ENCODE assay signal across 27 cellular contexts in the genomic region with DNA sequence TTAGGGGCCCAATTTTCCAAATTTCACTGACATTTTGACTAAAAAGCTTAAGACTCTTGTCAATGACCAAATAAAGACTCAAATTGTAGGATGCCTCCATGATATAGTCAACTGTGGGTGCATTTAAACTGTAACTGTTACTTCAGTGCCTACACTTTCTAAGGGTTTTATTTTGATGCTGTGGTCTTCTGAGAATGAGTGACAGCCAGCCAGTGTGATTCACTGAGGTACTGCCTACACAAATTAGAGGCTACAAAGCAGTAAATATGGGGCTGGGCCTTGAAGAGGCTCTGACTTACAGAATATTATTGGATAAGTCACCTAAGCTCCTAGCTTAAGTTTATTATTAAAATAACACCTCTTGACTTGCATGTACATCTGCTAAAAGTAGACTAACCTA.
DNase-seq lines count a peak whose midpoint lies in the region; ATAC-seq, FAIRE-seq and TF ChIP-seq lines count a peak whose summit lies in the region.
"Had no signal": no experiment of that assay in that cellular context is flagged by ENCODE, and none has a peak within 500 bp of the region (broad histone marks: within the 10 kb centered on the region; RNA-seq: fewer than 3 reads in every experiment).

No MANE protein-coding gene starts in this region.

- no peak overlapping the region for H3K4me3 Mint-ChIP-seq in activated T-cell treated with anti-CD3 and anti-CD28 coated beads, Interleukin-2, amount 50 U/mL, for 72 hours
- H3K4me3 Mint-ChIP-seq in activated T-cell treated with anti-CD3 and anti-CD28 coated beads, Interleukin-2, amount 50 U/mL, for 4 hours = no peak overlapping the region
- H3K4me3 Mint-ChIP-seq: CD14-positive monocyte; CD8-positive, alpha-beta memory T cell; IgD-negative memory B cell had no signal

- no peak for TF ChIP-seq RAD21 in K562 (CRISPR knock-in tag; conservative IDR thresholded peaks at IDR 0.05 in 1 of 2, IDR thresholded peaks at IDR 0.05 in 1 of 2)

- no peak overlapping the region for H3K4me3 ChIP-seq in K562
- H3K4me3 ChIP-seq: PC-9 had no signal

- no peaks in the 10 kb centered on the region for H3K36me3 ChIP-seq in K562 (ENCODE audit: control insufficient read depth, insufficient read depth, low read length)
- H3K36me3 ChIP-seq: BE2C had no signal

- H3K27me3 ChIP-seq in K562 (ENCODE audit: control insufficient read depth in 2 of 2, insufficient read depth in 2 of 2, low read length in 2 of 2) = no peaks in the 10 kb centered on the region
- H3K27me3 ChIP-seq: BE2C had no signal

- no peak overlapping the region for H2AFZ ChIP-seq in K562 (ENCODE audit: low read depth, low read length)
- H2AFZ ChIP-seq: PC-9 had no signal

- H3K36me3 Mint-ChIP-seq in activated T-cell treated with anti-CD3 and anti-CD28 coated beads, Interleukin-2, amount 50 U/mL, for 72 hours (ENCODE audit: insufficient read depth in 2 of 2) = peaks cover 0 to 5% of the 10 kb centered on the region in 2 donors
- H3K36me3 Mint-ChIP-seq in activated T-cell treated with anti-CD3 and anti-CD28 coated beads, Interleukin-2, amount 50 U/mL, for 4 hours (ENCODE audit: insufficient read depth) = peaks cover 5% of the 10 kb centered on the region

- CTCF ChIA-PET in K562 (lab: Yijun Ruan, JAX; ENCODE audit: low intra/inter-chr PET ratio) = no interaction called here

- intact Hi-C loops in K562 (cut with micrococcal nuclease) = no loop called here

- H3K9me3 Mint-ChIP-seq in activated T-cell treated with anti-CD3 and anti-CD28 coated beads, Interleukin-2, amount 50 U/mL, for 72 hours = peaks cover 0 to 7% of the 10 kb centered on the region in 2 donors
- H3K9me3 Mint-ChIP-seq in activated T-cell treated with anti-CD3 and anti-CD28 coated beads, Interleukin-2, amount 50 U/mL, for 4 hours = peaks cover 9% of the 10 kb centered on the region

- no peaks in the 10 kb centered on the region for H3K9me1 ChIP-seq in K562 (ENCODE audit: control insufficient read depth, insufficient read depth, low read length)

- peak; percentile 27 to 41 for ATAC-seq in activated T-cell treated with anti-CD3 and anti-CD28 coated beads, Interleukin-2, amount 50 U/mL, for 72 hours (replicated peaks in 1 of 2)
- ATAC-seq in activated T-cell treated with anti-CD3 and anti-CD28 coated beads, Interleukin-2, amount 50 U/mL, for 4 hours = no peak
- no peak for ATAC-seq in K562

- FAIRE-seq in K562 (lab: Jason Lieb, UNC) = no peak
- FAIRE-seq: GM12891 had no signal

- TF ChIP-seq POLR2A in K562 (conservative IDR thresholded peaks at IDR 0.05) = no peak

- in situ Hi-C loops in K562 (cut with MboI) = loop anchor here (25.0 kb wide), 1 partner anchor 438 kb away; a partner anchor contains a TSS

- no peaks in the 10 kb centered on the region for H3K9me3 ChIP-seq in K562 (replicated peaks; ENCODE audit: control insufficient read depth, insufficient read depth, low read depth, low read length)
- H3K9me3 ChIP-seq: BE2C had no signal

- H3K4me1 Mint-ChIP-seq in activated T-cell treated with anti-CD3 and anti-CD28 coated beads, Interleukin-2, amount 50 U/mL, for 72 hours (ENCODE audit: low read depth) = no peaks in the 10 kb centered on the region
- H3K4me1 Mint-ChIP-seq in activated T-cell treated with anti-CD3 and anti-CD28 coated beads, Interleukin-2, amount 50 U/mL, for 4 hours (ENCODE audit: low read depth) = no peaks in the 10 kb centered on the region
- H3K4me1 Mint-ChIP-seq: CD14-positive monocyte; CD8-positive, alpha-beta memory T cell had no signal

- BruUV-seq in K562 (replicated peaks; lab: Mats Ljungman, UMichigan) = no TSS peak

- no peak for DNase-seq in activated T-cell treated with anti-CD3 and anti-CD28 coated beads, Interleukin-2, amount 50 U/mL, for 72 hours
- DNase-seq in activated T-cell treated with anti-CD3 and anti-CD28 coated beads, Interleukin-2, amount 50 U/mL, for 4 hours = no peak
- DNase-seq in NCI-H82 (lab: John Stamatoyannopoulos, UW) (peak; percentile 64), K562 (ENCODE audit: extremely low read depth in 1 of 4, low spot score in 3 of 4) (no peak), T-helper 1 cell (no peak), HPDE6-E6E7 (ENCODE audit: extremely low spot score) (no peak)
- DNase-seq in stimulated activated CD4-positive, alpha-beta T cell treated with anti-CD3 and anti-CD28 coated beads, Interleukin-4, amount 100 ng/mL, for 1 hour = no peak
- DNase-seq: ACHN; BE2C; CD8-positive, alpha-beta memory T cell; DMS79 treated with DMSO at 0.1 percent for 48 hours; GF-D8; NCI-H1092; NCI-H1417 treated with DMSO at 0.1 percent for 48 hours; NCI-H1694 treated with DMSO at 0.1 percent for 48 hours; NCI-H2081; NCI-H345; NCI-H524; NCI-H748 treated with DMSO at 0.1 percent for 48 hours; NK-92 treated with Interleukin-12 subunit alpha and Interleukin-12 subunit beta, amount 100 ng/mL, for 24 hours; PC-9; SHP77 had no signal

- no peaks in the 10 kb centered on the region for H3K27me3 Mint-ChIP-seq in activated T-cell treated with anti-CD3 and anti-CD28 coated beads, Interleukin-2, amount 50 U/mL, for 72 hours (ENCODE audit: low read depth)
- H3K27me3 Mint-ChIP-seq in activated T-cell treated with anti-CD3 and anti-CD28 coated beads, Interleukin-2, amount 50 U/mL, for 4 hours (ENCODE audit: low read depth) = no peaks in the 10 kb centered on the region
- H3K27me3 Mint-ChIP-seq: CD8-positive, alpha-beta memory T cell; IgD-negative memory B cell had no signal

- H3K9ac ChIP-seq in K562 (ENCODE audit: insufficient read depth in 1 of 2, low read depth in 2 of 2, low read length in 2 of 2) = no peak overlapping the region

- H3K27ac Mint-ChIP-seq in activated T-cell treated with anti-CD3 and anti-CD28 coated beads, Interleukin-2, amount 50 U/mL, for 72 hours = peak overlapping the region; percentile 57
- H3K27ac Mint-ChIP-seq: CD14-positive monocyte; CD8-positive, alpha-beta memory T cell; IgD-negative memory B cell had no signal

- no peak for TF ChIP-seq CTCF in K562 (IDR thresholded peaks at IDR 0.05 in 2 of 3, conservative IDR thresholded peaks at IDR 0.05 in 1 of 3; ENCODE audit: insufficient read depth in 2 of 3, low read depth in 1 of 3, low read length in 3 of 3)

- H4K20me1 ChIP-seq in K562 (replicated peaks; ENCODE audit: control insufficient read depth, insufficient read depth, low read length) = no peaks in the 10 kb centered on the region

- no peak overlapping the region for H3K4me2 ChIP-seq in K562 (ENCODE audit: insufficient read depth, low read length)
- H3K4me2 ChIP-seq: PC-9 had no signal

- H3K79me2 ChIP-seq in K562 (ENCODE audit: control insufficient read depth, insufficient read depth, low read length) = no peaks in the 10 kb centered on the region

- no peak for TF ChIP-seq EP300 in K562 (IDR thresholded peaks at IDR 0.05; ENCODE audit: low read length)

- H3K27ac ChIP-seq in K562 (ENCODE audit: extremely low read depth, low read depth, low read length) = no peak overlapping the region
- H3K27ac ChIP-seq: 22Rv1, PC-9, RWPE1 had no signal

- H3K4me1 ChIP-seq in K562 (replicated peaks in 1 of 2; ENCODE audit: control insufficient read depth in 2 of 2, insufficient read depth in 2 of 2, low read length in 2 of 2) = peaks cover 0 to 4% of the 10 kb centered on the region in 2 experiments; a peak in 1 of 5 replicates
- H3K4me1 ChIP-seq: BE2C had no signal

- POLR2A ChIA-PET in K562 (lab: Yijun Ruan, JAX) = interaction anchor here (1.1 kb wide), 1 partner anchor 9 kb away, joined by 3 read pairs; no protein-coding TSS in a partner anchor

TF ChIP-seq in K562, 482 proteins besides CTCF, POLR2A, EP300 and RAD21:
- no peak for TF ChIP-seq HNRNPK (IDR thresholded peaks at IDR 0.05; ENCODE audit: low read depth, low read length, poor library complexity, severe bottlenecking)
- TF ChIP-seq, protein P1, sequence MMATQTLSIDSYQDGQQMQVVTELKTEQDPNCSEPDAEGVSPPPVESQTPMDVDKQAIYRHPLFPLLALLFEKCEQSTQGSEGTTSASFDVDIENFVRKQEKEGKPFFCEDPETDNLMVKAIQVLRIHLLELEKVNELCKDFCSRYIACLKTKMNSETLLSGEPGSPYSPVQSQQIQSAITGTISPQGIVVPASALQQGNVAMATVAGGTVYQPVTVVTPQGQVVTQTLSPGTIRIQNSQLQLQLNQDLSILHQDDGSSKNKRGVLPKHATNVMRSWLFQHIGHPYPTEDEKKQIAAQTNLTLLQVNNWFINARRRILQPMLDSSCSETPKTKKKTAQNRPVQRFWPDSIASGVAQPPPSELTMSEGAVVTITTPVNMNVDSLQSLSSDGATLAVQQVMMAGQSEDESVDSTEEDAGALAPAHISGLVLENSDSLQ (IDR thresholded peaks at IDR 0.05) = peak; percentile 34; the same call in 1 of the 2 replicates

Comparison
In these comparisons a context has a peak if more than half of its experiments do, and no peak if none do; other contexts are left out.
1. ATAC-seq: peak in activated T-cell treated with anti-CD3 and anti-CD28 coated beads, Interleukin-2, amount 50 U/mL, for 72 hours (2 of 2); none in activated T-cell treated with anti-CD3 and anti-CD28 coated beads, Interleukin-2, amount 50 U/mL, for 4 hours (0 of 2) and K562 (single experiment).